ENCODE assay signal across 14 cellular contexts in genomic region chr3:184563941-184564684, GRCh38. TPM values are rescaled to one million over a fixed set of nuclear protein-coding genes. Genes with fewer than 3 reads are reported as not detected.
A peak's percentile ranks its signal among the peaks of the same experiment; 100 is the strongest.
DNase-seq lines count a peak whose midpoint lies in the region; ATAC-seq and TF ChIP-seq lines count a peak whose summit lies in the region.
"Had no signal": no experiment of that assay in that cellular context is flagged by ENCODE, and none has a peak within 500 bp of the region (broad histone marks: within the 10 kb centered on the region; RNA-seq: fewer than 3 reads in every experiment).

No MANE protein-coding gene starts in this region.

- H3K9me3 ChIP-seq in SK-N-MC (ENCODE audit: low read depth, low read length): no peaks in the 10 kb centered on the region
- no peaks in the 10 kb centered on the region for H3K9me3 ChIP-seq in trophoblast cell (ENCODE audit: insufficient read depth, low read depth, low read length)
- H3K9me3 ChIP-seq: BLaER1 treated with 17β-estradiol and CSF1 and Interleukin-3, amounts not matched to agents 10 nM and 100 nM had no signal

- H3K4me1 Mint-ChIP-seq in activated CD4-positive, alpha-beta T cell treated with anti-CD3 and anti-CD28 coated beads for 36 hours: peaks cover 10% of the 10 kb centered on the region

- H3K36me3 ChIP-seq in SK-N-MC (ENCODE audit: insufficient read depth, low read length) (peaks cover 49% of the 10 kb centered on the region), trophoblast cell (ENCODE audit: control insufficient read depth in 1 of 2, insufficient read depth in 2 of 2, low read length in 2 of 2) (no peaks in the 10 kb centered on the region)
- H3K36me3 ChIP-seq: BLaER1 treated with 17β-estradiol and CSF1 and Interleukin-3, amounts not matched to agents 10 nM and 100 nM had no signal

- H3K4me3 ChIP-seq in AG10803 (ENCODE audit: low read length) (peak overlapping the region; percentile 75), SK-N-MC (peak overlapping the region; percentile 80), trophoblast cell (ENCODE audit: low read depth, low read length) (peak overlapping the region; percentile 23)

- peak overlapping the region; percentile 16 for H3K4ac ChIP-seq in trophoblast cell (ENCODE audit: low read depth, low read length)

- no peak overlapping the region for H4K8ac ChIP-seq in trophoblast cell (ENCODE audit: low read depth, low read length)

- CTCF ChIA-PET in activated CD4-positive, alpha-beta T cell treated with anti-CD3 and anti-CD28 coated beads for 36 hours (lab: Charles Lee): interaction anchor here (0.6 to 0.8 kb wide), 2 partner anchors 35 to 196 kb away, joined by 3 to 4 read pairs; no protein-coding TSS in a partner anchor

- H2BK12ac ChIP-seq in trophoblast cell (ENCODE audit: low read length): peak overlapping the region; percentile 15

- peak overlapping the region; percentile 11 for H4K91ac ChIP-seq in trophoblast cell (ENCODE audit: low read depth, low read length)

- H3K23ac ChIP-seq in trophoblast cell (ENCODE audit: low read length): no peak overlapping the region

- H3K9me3 Mint-ChIP-seq in activated CD4-positive, alpha-beta T cell treated with anti-CD3 and anti-CD28 coated beads for 36 hours (ENCODE audit: low read depth): no peaks in the 10 kb centered on the region
- H3K9me3 Mint-ChIP-seq: activated CD8-positive, alpha-beta T cell treated with anti-CD3 and anti-CD28 coated beads for 36 hours had no signal

- H2AK5ac ChIP-seq in trophoblast cell (ENCODE audit: low read length): no peak overlapping the region

- peak overlapping the region; percentile 3 for H3K14ac ChIP-seq in trophoblast cell (ENCODE audit: low read length)

- H3K27ac Mint-ChIP-seq in activated CD4-positive, alpha-beta T cell treated with anti-CD3 and anti-CD28 coated beads for 36 hours: no peak overlapping the region
- H3K27ac Mint-ChIP-seq: activated CD8-positive, alpha-beta T cell treated with anti-CD3 and anti-CD28 coated beads for 36 hours; activated naive CD8-positive, alpha-beta T cell; T-helper 17 cell had no signal

- H3K27ac ChIP-seq in SK-N-MC (peak overlapping the region; percentile 70; the same call in 1 of the 2 replicates), foreskin keratinocyte (peak overlapping the region; percentile 58), trophoblast cell (ENCODE audit: low read depth, low read length) (no peak overlapping the region)
- H3K27ac ChIP-seq: BLaER1 treated with 17β-estradiol and CSF1 and Interleukin-3, amounts not matched to agents 10 nM and 100 nM; parathyroid adenoma had no signal

- ATAC-seq in foreskin keratinocyte (no peak), GM21576 (IDR thresholded peaks at IDR 0.05; ENCODE audit: unreplicated experiment) (no peak), GM19351 (IDR thresholded peaks at IDR 0.05; ENCODE audit: unreplicated experiment) (no peak)
- no peak for ATAC-seq in activated CD4-positive, alpha-beta T cell treated with anti-CD3 and anti-CD28 coated beads for 36 hours
- ATAC-seq: activated CD8-positive, alpha-beta T cell treated with anti-CD3 and anti-CD28 coated beads for 36 hours; T-helper 17 cell had no signal

- H3K79me2 ChIP-seq in trophoblast cell (ENCODE audit: control insufficient read depth, insufficient read depth, low read length, poor library complexity): peaks cover 40% of the 10 kb centered on the region
- H3K79me2 ChIP-seq: parathyroid adenoma had no signal

- H3K79me1 ChIP-seq in trophoblast cell (ENCODE audit: low read length): peaks cover 42% of the 10 kb centered on the region

- H3K27me3 Mint-ChIP-seq in activated CD4-positive, alpha-beta T cell treated with anti-CD3 and anti-CD28 coated beads for 36 hours: peaks cover 37% of the 10 kb centered on the region

- H3K27me3 ChIP-seq in foreskin keratinocyte (peaks cover 8% of the 10 kb centered on the region), trophoblast cell (ENCODE audit: insufficient read depth, low read length) (no peaks in the 10 kb centered on the region)

- POLR2A ChIA-PET in activated CD4-positive, alpha-beta T cell treated with anti-CD3 and anti-CD28 coated beads for 36 hours (lab: Charles Lee): interaction anchor here (0.5 kb wide), 1 partner anchor 243 kb away, joined by 3 read pairs; no protein-coding TSS in a partner anchor

- DNase-seq in AG10803 (ENCODE audit: low read depth) (no peak), SK-N-MC (ENCODE audit: low read depth, low spot score) (no peak), foreskin keratinocyte (no peak), trophoblast cell (peak in 1 of 2 donors; percentile 20), NCI-H2196 (lab: John Stamatoyannopoulos, UW; ENCODE audit: unreplicated experiment) (no peak)
- DNase-seq in activated CD4-positive, alpha-beta T cell treated with anti-CD3 and anti-CD28 coated beads for 36 hours: no peak
- DNase-seq: NCI-H187, T-helper 17 cell had no signal

- intact Hi-C loops in activated CD4-positive, alpha-beta T cell treated with anti-CD3 and anti-CD28 coated beads for 36 hours (cut with DNase I, micrococcal nuclease): no loop called here

- H3K9ac ChIP-seq in SK-N-MC (ENCODE audit: insufficient read length): peak overlapping the region; percentile 71
- no peak overlapping the region for H3K9ac ChIP-seq in trophoblast cell (ENCODE audit: low read length)
- H3K9ac ChIP-seq: BLaER1 treated with 17β-estradiol and CSF1 and Interleukin-3, amounts not matched to agents 10 nM and 100 nM; parathyroid adenoma had no signal

- no peak for TF ChIP-seq CTCF in AG10803 (conservative IDR thresholded peaks at IDR 0.05; ENCODE audit: low read length)
- TF ChIP-seq CTCF in foreskin keratinocyte (conservative IDR thresholded peaks at IDR 0.05): no peak

- no CpG with 5 or more reads among the region's 13 CpGs for WGBS in trophoblast cell (ENCODE audit: extremely low coverage, insufficient coverage, insufficient read length)

- H2BK120ac ChIP-seq in trophoblast cell (ENCODE audit: insufficient read depth, low read length, poor library complexity): peak overlapping the region; percentile 6

- H3K18ac ChIP-seq in trophoblast cell (ENCODE audit: low read length): peak overlapping the region; percentile 55

- H3K4me3 Mint-ChIP-seq in activated CD4-positive, alpha-beta T cell treated with anti-CD3 and anti-CD28 coated beads for 36 hours: no peak overlapping the region
- H3K4me3 Mint-ChIP-seq: activated CD8-positive, alpha-beta T cell treated with anti-CD3 and anti-CD28 coated beads for 36 hours; activated naive CD8-positive, alpha-beta T cell had no signal

- no peak overlapping the region for H4K12ac ChIP-seq in trophoblast cell (ENCODE audit: low read depth, low read length)

- no peak overlapping the region for H2AFZ ChIP-seq in trophoblast cell (ENCODE audit: insufficient read depth, low read length, poor library complexity)
- H2AFZ ChIP-seq: parathyroid adenoma had no signal

- H3K4me1 ChIP-seq in foreskin keratinocyte: peaks cover 34% of the 10 kb centered on the region
- H3K4me1 ChIP-seq in trophoblast cell (ENCODE audit: control insufficient read depth in 1 of 2, insufficient read depth in 2 of 2, low read length in 2 of 2): peaks cover 46 to 54% of the 10 kb centered on the region in 2 experiments

- no peak overlapping the region for H2BK5ac ChIP-seq in trophoblast cell (ENCODE audit: low read depth, low read length, poor library complexity)

- H3K36me3 Mint-ChIP-seq in activated CD4-positive, alpha-beta T cell treated with anti-CD3 and anti-CD28 coated beads for 36 hours (ENCODE audit: low read depth): no peaks in the 10 kb centered on the region
- H3K36me3 Mint-ChIP-seq: activated naive CD8-positive, alpha-beta T cell had no signal

- H3K4me2 ChIP-seq in trophoblast cell (ENCODE audit: low read length): peak overlapping the region; percentile 57

RNA-seq across cellular contexts. Expression of gene EPHB3, which starts 2.5 kb away (rescaled TPM):
- 5.2 and 10.8 TPM in 2 replicates for total RNA-seq in foreskin keratinocyte
- 4.3 and 6.5 TPM in 2 replicates for polyA plus RNA-seq in foreskin keratinocyte
- polyA plus RNA-seq in trophoblast cell (2013): 11.1 and 12.0 TPM in 2 replicates
- not detected for total RNA-seq in activated CD4-positive, alpha-beta T cell treated with anti-CD3 and anti-CD28 coated beads for 36 hours

Comparison
In these comparisons a context has a peak if more than half of its experiments do, and no peak if none do; other contexts are left out.
1. H3K4me3 ChIP-seq: peak in every context shown above with its lines; median percentile 80 in SK-N-MC; 75 in AG10803; 23 in trophoblast cell.